In genomic region chr15:70480196-70480856, GRCh38 we compare ENCODE assay signal across 11 cellular contexts.
DNase-seq lines count a peak whose midpoint lies in the region; ATAC-seq, FAIRE-seq and TF ChIP-seq lines count a peak whose summit lies in the region.
"Had no signal": no experiment of that assay in that cellular context is flagged by ENCODE, and none has a peak within 500 bp of the region (broad histone marks: within the 10 kb centered on the region; RNA-seq: fewer than 3 reads in every experiment).

No MANE protein-coding gene starts in this region.

- intact Hi-C loops in activated B cell treated with CpG ODN at 0.5 μM for 24 hours (cut with micrococcal nuclease): loop anchor here (10.0 kb wide), 1 partner anchor 244 kb away; no protein-coding TSS in a partner anchor
- intact Hi-C loops in adrenal gland (cut with DNase I): loop anchor here in 1 of 2 donors (10.0 kb wide), 1 partner anchor 906 kb away; no protein-coding TSS in a partner anchor
- intact Hi-C loops in HepG2 (cut with micrococcal nuclease; ENCODE audit: unreplicated experiment): no loop called here

- H2AFZ ChIP-seq in HepG2 (ENCODE audit: low read length): no peak overlapping the region

- H3K4me1 ChIP-seq in adrenal gland (replicated peaks in 1 of 2) (no peaks in the 10 kb centered on the region), HepG2 (ENCODE audit: insufficient read depth, low read length) (no peaks in the 10 kb centered on the region)

- H3K9me3 Mint-ChIP-seq in activated B cell treated with CpG ODN at 0.5 μM for 24 hours: no peaks in the 10 kb centered on the region
- no peaks in the 10 kb centered on the region for H3K9me3 Mint-ChIP-seq in chondrocyte (ENCODE audit: low read depth)
- peaks cover 0 to 6% of the 10 kb centered on the region in 2 donors for H3K9me3 Mint-ChIP-seq in stimulated activated naive CD8-positive, alpha-beta T cell treated with anti-CD3 and anti-CD28 coated beads, Interleukin-15, amount 100 ng/mL, for 72 hours

- H3K36me3 ChIP-seq in adrenal gland (replicated peaks in 1 of 2): no peaks in the 10 kb centered on the region
- no peaks in the 10 kb centered on the region for H3K36me3 ChIP-seq in HepG2 (replicated peaks in 1 of 2; ENCODE audit: control insufficient read depth in 1 of 2, insufficient read depth in 2 of 2, low read length in 2 of 2)
- H3K36me3 ChIP-seq: cardiac muscle cell had no signal

- no peaks in the 10 kb centered on the region for H3K9me3 ChIP-seq in adrenal gland (replicated peaks in 1 of 3)
- no peaks in the 10 kb centered on the region for H3K9me3 ChIP-seq in HepG2 (ENCODE audit: low read length)

- 78 to 88% (median 80%) methylated on average over 4 to 7 of the region's 7 CpGs for WGBS in adrenal gland, 4 donors
- WGBS in HepG2 (ENCODE audit: low lambda C conversion rate): 17% methylated on average over 4 of the region's 7 CpGs

- TF ChIP-seq POLR2A in adrenal gland (IDR thresholded peaks at IDR 0.05): no peak
- TF ChIP-seq POLR2A in HepG2 (IDR thresholded peaks at IDR 0.05; ENCODE audit: insufficient read depth in 1 of 2, low read depth in 2 of 2, low read length in 2 of 2): no peak

- in situ Hi-C loops in HepG2 (cut with HindIII; ENCODE audit: extremely low pct_ligation_motif_present, low pct_unique_long_range_greater_than_20kb): no loop called here

- BruUV-seq in HepG2 (replicated peaks; lab: Mats Ljungman, UMichigan): no TSS peak

- H3K79me2 ChIP-seq in HepG2 (ENCODE audit: insufficient read depth, low read length): no peaks in the 10 kb centered on the region

- DNase-seq in SIG-M5 treated with dmso at 0.1 percent for 504 hours (lab: John Stamatoyannopoulos, UW; ENCODE audit: unreplicated experiment) (peak; percentile 8), SIG-M5 (lab: John Stamatoyannopoulos, UW) (no peak), activated B cell treated with CpG ODN at 0.5 μM for 24 hours (no peak), chondrocyte (ENCODE audit: low spot score) (peak; percentile 63), NCI-H1417 treated with DMSO at 0.1 percent for 48 hours (lab: John Stamatoyannopoulos, UW) (no peak), adrenal gland (no peak), HepG2 (ENCODE audit: low spot score) (no peak)
- DNase-seq in stimulated activated naive CD8-positive, alpha-beta T cell treated with anti-CD3 and anti-CD28 coated beads, Interleukin-15, amount 100 ng/mL, for 72 hours: peak; percentile 72 to 84

- CTCF ChIA-PET in activated B cell treated with CpG ODN at 0.5 μM for 24 hours (lab: Charles Lee): interaction anchor here (3.0 kb wide), 1 partner anchor 13 kb away, joined by 16 read pairs; no protein-coding TSS in a partner anchor
- CTCF ChIA-PET in HepG2 (lab: Yijun Ruan, JAX; ENCODE audit: low intra/inter-chr PET ratio, low total read pairs): no interaction called here

- H3K27me3 ChIP-seq in adrenal gland (no peaks in the 10 kb centered on the region), HepG2 (ENCODE audit: control insufficient read depth in 1 of 2, insufficient read depth in 2 of 2, low read length in 2 of 2) (peaks cover 4 to 18% of the 10 kb centered on the region in 2 experiments; a peak in 3 of 5 replicates)
- H3K27me3 ChIP-seq: cardiac muscle cell had no signal

- no peak for TF ChIP-seq RAD21 in HepG2 (CRISPR knock-in tag; IDR thresholded peaks at IDR 0.05)

- no peaks in the 10 kb centered on the region for H4K20me1 ChIP-seq in HepG2 (ENCODE audit: insufficient read depth, low read length)

- H3K27me3 Mint-ChIP-seq in activated B cell treated with CpG ODN at 0.5 μM for 24 hours (peaks cover 4% of the 10 kb centered on the region), chondrocyte (ENCODE audit: low read depth) (peaks cover 49% of the 10 kb centered on the region)
- H3K27me3 Mint-ChIP-seq in stimulated activated naive CD8-positive, alpha-beta T cell treated with anti-CD3 and anti-CD28 coated beads, Interleukin-15, amount 100 ng/mL, for 72 hours: peaks cover 65% of the 10 kb centered on the region

- no peak overlapping the region for H3K4me2 ChIP-seq in HepG2 (ENCODE audit: low read depth, low read length)

- H3K27ac ChIP-seq in adrenal gland: no peak overlapping the region
- no peak overlapping the region for H3K27ac ChIP-seq in HepG2 (ENCODE audit: extremely low read length, insufficient read depth, low read length)
- H3K27ac ChIP-seq: cardiac muscle cell had no signal

- TF ChIP-seq CTCF in activated B cell treated with CpG ODN at 0.5 μM for 24 hours (IDR thresholded peaks at IDR 0.05): no peak
- TF ChIP-seq CTCF in chondrocyte (IDR thresholded peaks at IDR 0.05): no peak
- TF ChIP-seq CTCF in adrenal gland (IDR thresholded peaks at IDR 0.05): no peak
- TF ChIP-seq CTCF in HepG2 (CRISPR knock-in tag; IDR thresholded peaks at IDR 0.05): no peak

- no peaks in the 10 kb centered on the region for H3K36me3 Mint-ChIP-seq in activated B cell treated with CpG ODN at 0.5 μM for 24 hours (ENCODE audit: low read depth)
- peaks cover 8% of the 10 kb centered on the region for H3K36me3 Mint-ChIP-seq in chondrocyte (ENCODE audit: low read depth)

- H3K4me1 Mint-ChIP-seq in activated B cell treated with CpG ODN at 0.5 μM for 24 hours (peaks cover 37% of the 10 kb centered on the region), chondrocyte (ENCODE audit: low read depth) (peaks cover 8% of the 10 kb centered on the region)
- peaks cover 42% of the 10 kb centered on the region for H3K4me1 Mint-ChIP-seq in stimulated activated naive CD8-positive, alpha-beta T cell treated with anti-CD3 and anti-CD28 coated beads, Interleukin-15, amount 100 ng/mL, for 72 hours

- no peak overlapping the region for H3K27ac Mint-ChIP-seq in activated B cell treated with CpG ODN at 0.5 μM for 24 hours
- H3K27ac Mint-ChIP-seq in chondrocyte (ENCODE audit: unreplicated experiment): no peak overlapping the region
- peak overlapping the region; percentile 14 to 55 for H3K27ac Mint-ChIP-seq in stimulated activated naive CD8-positive, alpha-beta T cell treated with anti-CD3 and anti-CD28 coated beads, Interleukin-15, amount 100 ng/mL, for 72 hours

- no peak overlapping the region for H3K9ac ChIP-seq in HepG2 (ENCODE audit: insufficient read depth, low read depth, low read length)

- FAIRE-seq in HepG2 (lab: Jason Lieb, UNC): no peak
- FAIRE-seq: A204.1, keratinocyte had no signal

- ATAC-seq in activated B cell treated with CpG ODN at 0.5 μM for 24 hours (ENCODE audit: low read depth) (peak; percentile 56), HepG2 (no peak)
- peak; percentile 95 for ATAC-seq in stimulated activated naive CD8-positive, alpha-beta T cell treated with anti-CD3 and anti-CD28 coated beads, Interleukin-15, amount 100 ng/mL, for 72 hours

- H3K4me3 Mint-ChIP-seq in activated B cell treated with CpG ODN at 0.5 μM for 24 hours: no peak overlapping the region
- H3K4me3 Mint-ChIP-seq in chondrocyte (ENCODE audit: unreplicated experiment): no peak overlapping the region
- peak overlapping the region; percentile 58 to 61 for H3K4me3 Mint-ChIP-seq in stimulated activated naive CD8-positive, alpha-beta T cell treated with anti-CD3 and anti-CD28 coated beads, Interleukin-15, amount 100 ng/mL, for 72 hours

- TF ChIP-seq EP300 in HepG2 (IDR thresholded peaks at IDR 0.05; ENCODE audit: low read depth in 2 of 2, low read length in 2 of 2) (no peak), HepG2 (CRISPR knock-in tag; IDR thresholded peaks at IDR 0.05; ENCODE audit: borderline replicate concordance) (no peak)

- POLR2A ChIA-PET in activated B cell treated with CpG ODN at 0.5 μM for 24 hours (lab: Charles Lee) (interaction anchor here (0.6 to 2.2 kb wide), 5 partner anchors 13 to 722 kb away, joined by 3 to 8 read pairs (median 4); no protein-coding TSS in a partner anchor), HepG2 (lab: Yijun Ruan, JAX) (no interaction called here)

- H3K4me3 ChIP-seq in adrenal gland (no peak overlapping the region), HepG2 (replicated peaks in 1 of 3; ENCODE audit: insufficient read depth in 1 of 3, low read depth in 2 of 3, low read length in 3 of 3) (no peak overlapping the region)
- H3K4me3 ChIP-seq: cardiac muscle cell had no signal

TF ChIP-seq in HepG2, 621 proteins besides CTCF, POLR2A, EP300 and RAD21:
- no peak for TF ChIP-seq ZNF678 (CRISPR knock-in tag; IDR thresholded peaks at IDR 0.05)
- TF ChIP-seq SMYD3 (CRISPR knock-in tag; IDR thresholded peaks at IDR 0.05): no peak
- no peak for TF ChIP-seq KAT7 (CRISPR knock-in tag; IDR thresholded peaks at IDR 0.05; ENCODE audit: borderline replicate concordance)
- no peak for TF ChIP-seq POGZ (CRISPR knock-in tag; IDR thresholded peaks at IDR 0.05)
- no peak for TF ChIP-seq ZNF235 (CRISPR knock-in tag; IDR thresholded peaks at IDR 0.05; ENCODE audit: borderline replicate concordance)
- no peak for TF ChIP-seq ZMAT5 (CRISPR knock-in tag; IDR thresholded peaks at IDR 0.05; ENCODE audit: borderline replicate concordance, low read depth)
- TF ChIP-seq NR1H2 (CRISPR knock-in tag; IDR thresholded peaks at IDR 0.05; ENCODE audit: borderline replicate concordance, low read depth): no peak
- TF ChIP-seq ZNF713 (CRISPR knock-in tag; IDR thresholded peaks at IDR 0.05): no peak
- no peak for TF ChIP-seq EEA1 (CRISPR knock-in tag; IDR thresholded peaks at IDR 0.05; ENCODE audit: borderline replicate concordance)
- no peak for TF ChIP-seq ZBTB25 (CRISPR knock-in tag; IDR thresholded peaks at IDR 0.05)
- TF ChIP-seq ZSCAN30 (CRISPR knock-in tag; IDR thresholded peaks at IDR 0.05): no peak

Comparison
In these comparisons a context has a peak if more than half of its experiments do, and no peak if none do; other contexts are left out.
1. DNase-seq: peak in SIG-M5 treated with dmso at 0.1 percent for 504 hours (single experiment), chondrocyte (single experiment) and stimulated activated naive CD8-positive, alpha-beta T cell treated with anti-CD3 and anti-CD28 coated beads, Interleukin-15, amount 100 ng/mL, for 72 hours (2 of 2); none in SIG-M5 (single experiment), activated B cell treated with CpG ODN at 0.5 μM for 24 hours (single experiment), NCI-H1417 treated with DMSO at 0.1 percent for 48 hours (single experiment), adrenal gland (0 of 7) and HepG2 (single experiment).
2. H3K27ac Mint-ChIP-seq: peak in stimulated activated naive CD8-positive, alpha-beta T cell treated with anti-CD3 and anti-CD28 coated beads, Interleukin-15, amount 100 ng/mL, for 72 hours (2 of 2); none in activated B cell treated with CpG ODN at 0.5 μM for 24 hours (single experiment) and chondrocyte (single experiment).
3. H3K4me3 Mint-ChIP-seq: peak in stimulated activated naive CD8-positive, alpha-beta T cell treated with anti-CD3 and anti-CD28 coated beads, Interleukin-15, amount 100 ng/mL, for 72 hours (2 of 2); none in activated B cell treated with CpG ODN at 0.5 μM for 24 hours (single experiment) and chondrocyte (single experiment).